In the genomic region with DNA sequence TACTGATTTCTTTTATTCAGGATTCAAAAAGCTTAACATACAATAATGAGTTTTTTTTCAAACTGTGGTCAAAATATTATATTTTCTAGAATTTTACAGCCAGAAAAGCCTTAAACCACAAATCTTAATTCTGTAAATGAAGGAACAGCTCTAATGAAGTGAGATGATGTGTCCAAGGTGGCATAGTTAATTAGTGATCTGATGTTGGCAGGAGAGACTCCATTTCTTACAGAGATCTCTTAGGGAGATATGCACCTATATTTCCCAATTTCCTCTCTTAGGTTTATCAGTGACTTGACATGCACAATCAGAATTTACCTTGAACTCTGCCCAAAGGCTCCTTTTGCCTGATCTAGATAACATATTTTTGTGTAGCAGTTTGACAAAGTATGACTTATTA, we compare ENCODE assay signal across 8 cellular contexts.
"Had no signal": no experiment of that assay in that cellular context is flagged by ENCODE, and none has a peak within 500 bp of the region (broad histone marks: within the 10 kb centered on the region; RNA-seq: fewer than 3 reads in every experiment).

No MANE protein-coding gene starts in this region.

- H3K4me3 ChIP-seq: GM12878 had no signal

- FAIRE-seq: G401.6, GM12878, GM12891, GM12892, GM18507, GM19239 had no signal

- DNase-seq: GDM1, GF-D8 had no signal
